ENCODE assay signal across 13 cellular contexts in genomic region chr17:80599546-80600305, GRCh38. TPM values are rescaled to one million over a fixed set of nuclear protein-coding genes. Genes with fewer than 3 reads are reported as not detected.
DNase-seq lines count a peak whose midpoint lies in the region; ATAC-seq and TF ChIP-seq lines count a peak whose summit lies in the region.
"Had no signal": no experiment of that assay in that cellular context is flagged by ENCODE, and none has a peak within 500 bp of the region (broad histone marks: within the 10 kb centered on the region; RNA-seq: fewer than 3 reads in every experiment).

No MANE protein-coding gene starts in this region.

- peaks cover 25% of the 10 kb centered on the region for H3K4me1 ChIP-seq in endodermal cell (ENCODE audit: control insufficient read depth, insufficient read depth, low read length)
- peaks cover 18% of the 10 kb centered on the region for H3K4me1 ChIP-seq in psoas muscle

- no peaks in the 10 kb centered on the region for H3K9me3 Mint-ChIP-seq in activated CD4-positive, alpha-beta T cell treated with anti-CD3 and anti-CD28 coated beads for 36 hours (ENCODE audit: low read depth)
- H3K9me3 Mint-ChIP-seq in endodermal cell, result peaks cover 20% of the 10 kb centered on the region

- peaks cover 7% of the 10 kb centered on the region for H3K36me3 ChIP-seq in endodermal cell (ENCODE audit: control insufficient read depth, insufficient read depth, low read length)
- H3K36me3 ChIP-seq in psoas muscle (ENCODE audit: insufficient read depth in 1 of 2, low read depth in 1 of 2), result no peaks in the 10 kb centered on the region

- H3K4me3 Mint-ChIP-seq in activated CD4-positive, alpha-beta T cell treated with anti-CD3 and anti-CD28 coated beads for 36 hours, result no peak overlapping the region
- peak overlapping the region; percentile 11 for H3K4me3 Mint-ChIP-seq in endodermal cell

- CTCF ChIA-PET in activated CD4-positive, alpha-beta T cell treated with anti-CD3 and anti-CD28 coated beads for 36 hours (lab: Charles Lee), result interaction anchor here (0.6 to 0.8 kb wide), 3 partner anchors 24 to 205 kb away, joined by 3 read pairs; no protein-coding TSS in a partner anchor

- TF ChIP-seq CTCF in endodermal cell (conservative IDR thresholded peaks at IDR 0.05) (no peak), psoas muscle (IDR thresholded peaks at IDR 0.05) (no peak)

- peak; percentile 35 for DNase-seq in activated CD4-positive, alpha-beta T cell treated with anti-CD3 and anti-CD28 coated beads for 36 hours
- DNase-seq in activated CD4-positive, alpha-beta T cell treated with anti-CD3 and anti-CD28 coated beads for 4 hours, result no peak
- DNase-seq in NCI-H82 treated with DMSO at 0.1 percent for 48 hours (lab: John Stamatoyannopoulos, UW; ENCODE audit: unreplicated experiment) (peak; percentile 47), endodermal cell (peak; percentile 45), psoas muscle (no peak), NCI-H1092 treated with DMSO at 0.1 percent for 48 hours (lab: John Stamatoyannopoulos, UW) (no peak)
- DNase-seq: AML-193; GOT3; kidney glomerular epithelial cell; NCI-H2171; stimulated activated naive CD4-positive, alpha-beta T cell treated with Interleukin-2 at 50 U/mL for 16 hours had no signal

- intact Hi-C loops in activated CD4-positive, alpha-beta T cell treated with anti-CD3 and anti-CD28 coated beads for 36 hours (cut with DNase I, micrococcal nuclease), result loop anchor here in 1 of 2 experiments (5.0 to 10.0 kb wide), 2 partner anchors 78 to 295 kb away; no protein-coding TSS in a partner anchor
- intact Hi-C loops in psoas muscle (cut with DNase I), result no loop called here

- POLR2A ChIA-PET in activated CD4-positive, alpha-beta T cell treated with anti-CD3 and anti-CD28 coated beads for 36 hours (lab: Charles Lee), result interaction anchor here (0.6 kb wide), 1 partner anchor 233 kb away, joined by 4 read pairs; no protein-coding TSS in a partner anchor

- peak overlapping the region; percentile 78 for H3K27ac Mint-ChIP-seq in activated CD4-positive, alpha-beta T cell treated with anti-CD3 and anti-CD28 coated beads for 36 hours
- peak overlapping the region; percentile 20 for H3K27ac Mint-ChIP-seq in endodermal cell

- H3K27ac ChIP-seq in endodermal cell (ENCODE audit: low read depth, low read length) (no peak overlapping the region), psoas muscle (no peak overlapping the region)

- peaks cover 31% of the 10 kb centered on the region for H3K36me3 Mint-ChIP-seq in activated CD4-positive, alpha-beta T cell treated with anti-CD3 and anti-CD28 coated beads for 36 hours (ENCODE audit: low read depth)
- H3K36me3 Mint-ChIP-seq in endodermal cell (ENCODE audit: low read depth), result peaks cover 20% of the 10 kb centered on the region

- WGBS in endodermal cell (ENCODE audit: insufficient coverage in 1 of 2, insufficient read length in 1 of 2), 2 experiments, result 87 to 92% methylated on average over 4 to 8 of the region's 8 CpGs
- WGBS in psoas muscle, 3 donors, result 65 to 73% (median 71%) methylated on average over 8 of the region's 8 CpGs

- no peak overlapping the region for H3K9ac ChIP-seq in endodermal cell (ENCODE audit: extremely low read depth, low read length, poor library complexity, severe bottlenecking)

- H3K9me3 ChIP-seq in endodermal cell (ENCODE audit: control insufficient read depth, low read length), result peaks cover 21% of the 10 kb centered on the region
- no peaks in the 10 kb centered on the region for H3K9me3 ChIP-seq in psoas muscle

- H3K27me3 Mint-ChIP-seq in activated CD4-positive, alpha-beta T cell treated with anti-CD3 and anti-CD28 coated beads for 36 hours, result no peaks in the 10 kb centered on the region
- H3K27me3 Mint-ChIP-seq in endodermal cell (ENCODE audit: insufficient read depth), result no peaks in the 10 kb centered on the region

- peak; percentile 48 for ATAC-seq in activated CD4-positive, alpha-beta T cell treated with anti-CD3 and anti-CD28 coated beads for 36 hours
- ATAC-seq in psoas muscle, result peak in 3 of 4 donors; percentile 30 to 41 (median 38)
- ATAC-seq in HG03025 (IDR thresholded peaks at IDR 0.05; ENCODE audit: low FRiP score, unreplicated experiment), result no peak
- no peak for ATAC-seq in HG02623 (IDR thresholded peaks at IDR 0.05; ENCODE audit: unreplicated experiment)

- H3K4me3 ChIP-seq in endodermal cell (ENCODE audit: low read length) (peak overlapping the region; percentile 59), psoas muscle (no peak overlapping the region)

- H3K27me3 ChIP-seq in endodermal cell (ENCODE audit: control insufficient read depth, insufficient read depth, low read length, poor library complexity, severe bottlenecking) (peaks cover 4% of the 10 kb centered on the region), psoas muscle (ENCODE audit: insufficient read depth in 3 of 3, low read length in 2 of 3) (no peaks in the 10 kb centered on the region)

- peaks cover 87% of the 10 kb centered on the region for H3K4me1 Mint-ChIP-seq in activated CD4-positive, alpha-beta T cell treated with anti-CD3 and anti-CD28 coated beads for 36 hours
- H3K4me1 Mint-ChIP-seq in endodermal cell, result peaks cover 46% of the 10 kb centered on the region

RNA-seq across cellular contexts. Expression of gene RPTOR, which starts 55.1 kb away (rescaled TPM):
- 10 to 100 TPM; 48.6 to 58.1 TPM for total RNA-seq in activated CD4-positive, alpha-beta T cell treated with anti-CD3 and anti-CD28 coated beads for 36 hours
- total RNA-seq in endodermal cell, result 10 to 100 TPM; 45.1 to 53.4 TPM
- 17.1 TPM for polyA plus RNA-seq in endodermal cell (2013, experiment 1 of 2)
- polyA plus RNA-seq in endodermal cell (2013, experiment 2 of 2), result 17.6 TPM
- 10 to 100 TPM; 32.5 to 82.2 (median 38.1) TPM for total RNA-seq in psoas muscle
- polyA plus RNA-seq in psoas muscle, result 10 to 100 TPM; 13.6 to 26.9 (median 17.1) TPM

Comparison
In these comparisons a context has a peak if more than half of its experiments do, and no peak if none do; other contexts are left out.
1. DNase-seq: peak in activated CD4-positive, alpha-beta T cell treated with anti-CD3 and anti-CD28 coated beads for 36 hours (single experiment), NCI-H82 treated with DMSO at 0.1 percent for 48 hours (single experiment) and endodermal cell (single experiment); none in activated CD4-positive, alpha-beta T cell treated with anti-CD3 and anti-CD28 coated beads for 4 hours (0 of 2), psoas muscle (0 of 2) and NCI-H1092 treated with DMSO at 0.1 percent for 48 hours (single experiment).
2. ATAC-seq: peak in activated CD4-positive, alpha-beta T cell treated with anti-CD3 and anti-CD28 coated beads for 36 hours (single experiment) and psoas muscle (3 of 4); none in HG03025 (single experiment) and HG02623 (single experiment).